In the genomic region with DNA sequence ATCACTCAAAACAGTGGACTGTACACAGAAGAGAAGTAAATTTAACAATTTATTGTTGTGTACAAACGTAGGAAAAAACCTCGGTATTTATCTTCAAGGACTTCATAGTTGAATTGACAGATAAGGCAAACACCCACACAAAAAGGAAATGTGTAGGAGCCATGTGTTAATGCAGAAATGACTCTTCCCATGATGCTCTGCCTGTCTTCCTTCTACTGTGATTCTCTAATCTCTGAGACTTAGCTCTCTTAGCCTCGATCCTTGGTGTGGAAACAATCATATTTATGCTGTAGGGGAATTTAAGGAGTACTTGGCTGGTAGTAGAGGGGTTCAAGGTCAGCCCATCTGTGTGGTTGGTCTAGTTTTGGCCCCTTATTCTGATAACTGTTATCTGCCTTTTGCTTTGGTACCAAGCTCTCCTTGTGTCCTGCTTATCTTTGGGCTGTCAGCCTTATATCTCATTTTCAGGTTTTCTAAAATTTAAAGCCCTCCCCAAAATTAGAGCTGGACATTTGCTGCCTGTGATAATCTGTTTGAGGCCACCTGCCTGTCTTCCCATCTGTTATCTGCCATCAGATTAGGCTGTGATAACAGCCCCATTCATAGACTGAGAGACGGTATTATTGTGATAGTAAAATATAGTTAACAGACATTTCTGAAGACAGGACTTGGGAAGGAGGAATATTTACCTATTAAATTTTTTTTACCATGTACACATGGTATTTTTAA, we compare ENCODE assay signal across 16 cellular contexts.
"Had no signal": no experiment of that assay in that cellular context is flagged by ENCODE, and none has a peak within 500 bp of the region (broad histone marks: within the 10 kb centered on the region; RNA-seq: fewer than 3 reads in every experiment).

No MANE protein-coding gene starts in this region.

- H3K27ac Mint-ChIP-seq: activated CD8-positive, alpha-beta T cell treated with anti-CD3 and anti-CD28 coated beads, Interleukin-2, amount 10 ng/mL, durations not matched to agents 7 days and 5 days; activated naive CD4-positive, alpha-beta T cell treated with anti-CD3 and anti-CD28 coated beads, Interleukin-2, amount 10 ng/mL, durations not matched to agents 7 days and 5 days; activated T-helper 1 cell treated with anti-CD3 and anti-CD28 coated beads, Interleukin-12 subunit alpha, Interleukin-12 subunit beta, Interleukin-2, Interleukin-4 antibody, amounts not matched to agents 30 ng/mL and 10 ng/mL and 1 ng/mL, durations not matched to agents 14 hours and 24 hours and 36 hours; nephron; stimulated activated naive CD8-positive, alpha-beta T cell treated with anti-CD3 and anti-CD28 coated beads, Interleukin-15, Interleukin-2, amounts not matched to agents 100 ng/mL and 50 ng/mL, for 24 hours had no signal

- H3K4me1 ChIP-seq: gastroesophageal sphincter, left ventricle myocardium inferior, sigmoid colon, testis, upper lobe of right lung had no signal

- H3K9me3 Mint-ChIP-seq: activated naive CD4-positive, alpha-beta T cell treated with anti-CD3 and anti-CD28 coated beads, Interleukin-2, amount 10 ng/mL, durations not matched to agents 7 days and 5 days; activated T-helper 1 cell treated with anti-CD3 and anti-CD28 coated beads, Interleukin-12 subunit alpha, Interleukin-12 subunit beta, Interleukin-2, Interleukin-4 antibody, amounts not matched to agents 30 ng/mL and 10 ng/mL and 1 ng/mL, durations not matched to agents 14 hours and 24 hours and 36 hours; stimulated activated naive CD8-positive, alpha-beta T cell treated with anti-CD3 and anti-CD28 coated beads, Interleukin-15, Interleukin-2, amounts not matched to agents 100 ng/mL and 50 ng/mL, for 24 hours had no signal

- H3K27me3 Mint-ChIP-seq: activated naive CD4-positive, alpha-beta T cell treated with anti-CD3 and anti-CD28 coated beads, Interleukin-2, amount 10 ng/mL, durations not matched to agents 7 days and 5 days had no signal

- H3K36me3 Mint-ChIP-seq: activated naive CD4-positive, alpha-beta T cell treated with anti-CD3 and anti-CD28 coated beads, Interleukin-2, amount 10 ng/mL, durations not matched to agents 7 days and 5 days had no signal

- H3K36me3 ChIP-seq: gastroesophageal sphincter, left ventricle myocardium inferior, sigmoid colon, upper lobe of right lung had no signal

- ATAC-seq: activated CD8-positive, alpha-beta T cell treated with anti-CD3 and anti-CD28 coated beads, Interleukin-2, amount 10 ng/mL, durations not matched to agents 7 days and 5 days; gastroesophageal sphincter; upper lobe of right lung had no signal

- H3K4me1 Mint-ChIP-seq: activated naive CD4-positive, alpha-beta T cell treated with anti-CD3 and anti-CD28 coated beads, Interleukin-2, amount 10 ng/mL, durations not matched to agents 7 days and 5 days; nephron had no signal

- H3K9me3 ChIP-seq: sigmoid colon, testis, upper lobe of right lung had no signal

- H3K27me3 ChIP-seq: gastroesophageal sphincter, sigmoid colon, testis, upper lobe of right lung had no signal

- H3K27ac ChIP-seq: gastroesophageal sphincter, left ventricle myocardium inferior, sigmoid colon, testis, upper lobe of right lung, VCaP had no signal

- H3K4me3 Mint-ChIP-seq: activated CD8-positive, alpha-beta T cell treated with anti-CD3 and anti-CD28 coated beads, Interleukin-2, amount 10 ng/mL, durations not matched to agents 7 days and 5 days; activated naive CD4-positive, alpha-beta T cell treated with anti-CD3 and anti-CD28 coated beads, Interleukin-2, amount 10 ng/mL, durations not matched to agents 7 days and 5 days; activated T-helper 1 cell treated with anti-CD3 and anti-CD28 coated beads, Interleukin-12 subunit alpha, Interleukin-12 subunit beta, Interleukin-2, Interleukin-4 antibody, amounts not matched to agents 30 ng/mL and 10 ng/mL and 1 ng/mL, durations not matched to agents 14 hours and 24 hours and 36 hours; nephron; stimulated activated naive CD8-positive, alpha-beta T cell treated with anti-CD3 and anti-CD28 coated beads, Interleukin-15, Interleukin-2, amounts not matched to agents 100 ng/mL and 50 ng/mL, for 24 hours had no signal

- DNase-seq: activated CD8-positive, alpha-beta memory T cell treated with anti-CD3 and anti-CD28 coated beads, Interleukin-2, amount 50 U/mL, for 48 hours; activated CD8-positive, alpha-beta T cell treated with anti-CD3 and anti-CD28 coated beads, Interleukin-2, amount 10 ng/mL, durations not matched to agents 7 days and 5 days; activated naive CD4-positive, alpha-beta T cell treated with anti-CD3 and anti-CD28 coated beads, Interleukin-2, amount 10 ng/mL, durations not matched to agents 7 days and 5 days; effector memory CD4-positive, alpha-beta T cell; kidney; left ventricle myocardium inferior; mesenchymal stem cell; sigmoid colon; stimulated activated CD4-positive, alpha-beta T cell treated with anti-CD3 and anti-CD28 coated beads, Interleukin-2, amount 100 ng/mL, for 48 hours; testis; upper lobe of right lung had no signal

- H3K4me3 ChIP-seq: gastroesophageal sphincter, left ventricle myocardium inferior, sigmoid colon, testis, upper lobe of right lung had no signal
